20 cellular contexts compared by ENCODE assay signal in genomic region chr10:45441239-45441638, GRCh38.
"Had no signal": no experiment of that assay in that cellular context is flagged by ENCODE, and none has a peak within 500 bp of the region (broad histone marks: within the 10 kb centered on the region; RNA-seq: fewer than 3 reads in every experiment).

No MANE protein-coding gene starts in this region.

- H3K27ac ChIP-seq: cardiac muscle cell, spleen, tibial artery had no signal

- H3K9me3 ChIP-seq: mucosa of descending colon, spleen, tibial artery had no signal

- DNase-seq: activated CD4-positive, alpha-beta memory T cell treated with anti-CD3 and anti-CD28 coated beads, Interleukin-2, amount 10 ng/mL, durations not matched to agents 7 days and 5 days; activated CD4-positive, alpha-beta T cell treated with anti-CD3 and anti-CD28 coated beads for 48 hours; activated gamma-delta T cell; activated naive CD4-positive, alpha-beta T cell treated with anti-CD3 and anti-CD28 coated beads, Interleukin-2, amount 50 U/mL, for 16 hours; activated naive CD8-positive, alpha-beta T cell treated with anti-CD3 and anti-CD28 coated beads, Interleukin-2, amount 50 U/mL, for 24 hours; dermis blood vessel endothelial cell; effector memory CD4-positive, alpha-beta T cell; foreskin melanocyte; mesenchymal stem cell; mucosa of descending colon; nephron progenitor cell; retina; spleen; stimulated activated CD4-positive, alpha-beta T cell treated with anti-CD3 and anti-CD28 coated beads, Interleukin-4, amount 100 ng/mL, for 1 hour; substantia nigra; tibial artery had no signal

- H3K4me1 ChIP-seq: tibial artery had no signal

- ATAC-seq: activated naive CD8-positive, alpha-beta T cell treated with anti-CD3 and anti-CD28 coated beads, Interleukin-2, amount 50 U/mL, for 24 hours; esophagus mucosa; mucosa of descending colon had no signal

- H3K4me3 ChIP-seq: cardiac muscle cell, mucosa of descending colon, spleen, tibial artery had no signal

- FAIRE-seq: endothelial cell of umbilical vein, urothelium cell line had no signal

- H3K27me3 ChIP-seq: cardiac muscle cell had no signal

- H3K36me3 ChIP-seq: cardiac muscle cell, tibial artery had no signal
